ENCODE assay signal across 27 cellular contexts in genomic region chrX:80485543-80485942, GRCh38.
"Had no signal": no experiment of that assay in that cellular context is flagged by ENCODE, and none has a peak within 500 bp of the region (broad histone marks: within the 10 kb centered on the region; RNA-seq: fewer than 3 reads in every experiment).

No MANE protein-coding gene starts in this region.

- ATAC-seq: effector memory CD8-positive, alpha-beta T cell; esophagus mucosa; foreskin keratinocyte; gastroesophageal sphincter; heart left ventricle had no signal

- FAIRE-seq: colon, endometrium, endothelial cell of umbilical vein, frontal cortex had no signal

- H3K27me3 ChIP-seq: colonic mucosa, esophagus muscularis mucosa, esophagus squamous epithelium, foreskin keratinocyte, gastrocnemius medialis, gastroesophageal sphincter, heart left ventricle, hepatocyte had no signal

- H3K4me1 ChIP-seq: colonic mucosa, esophagus muscularis mucosa, esophagus squamous epithelium, foreskin keratinocyte, gastrocnemius medialis, gastroesophageal sphincter, heart left ventricle had no signal

- H3K4me3 ChIP-seq: colonic mucosa, coronary artery, dorsolateral prefrontal cortex, esophagus muscularis mucosa, esophagus squamous epithelium, gastrocnemius medialis, gastroesophageal sphincter, heart left ventricle, hepatocyte had no signal

- DNase-seq: colonic mucosa; cortex of kidney; dermis blood vessel endothelial cell; dorsolateral prefrontal cortex; effector CD4-positive, alpha-beta T cell; effector CD8-positive, alpha-beta T cell; effector memory CD4-positive, alpha-beta T cell; effector memory CD8-positive, alpha-beta T cell; endodermal cell; erythroblast; esophagus squamous epithelium; foreskin fibroblast; foreskin keratinocyte; foreskin melanocyte; head of caudate nucleus; heart left ventricle had no signal

- H3K27ac ChIP-seq: colonic mucosa, coronary artery, dorsolateral prefrontal cortex, epithelial cell of prostate, esophagus muscularis mucosa, esophagus squamous epithelium, foreskin keratinocyte, gastrocnemius medialis, gastroesophageal sphincter, heart left ventricle, hepatocyte had no signal

- H3K4me2 ChIP-seq: hepatocyte had no signal

- H3K9me3 ChIP-seq: colonic mucosa, gastrocnemius medialis, gastroesophageal sphincter had no signal

- H2AFZ ChIP-seq: hepatocyte had no signal

- H3K36me3 ChIP-seq: colonic mucosa, esophagus muscularis mucosa, esophagus squamous epithelium, gastrocnemius medialis, gastroesophageal sphincter, heart left ventricle had no signal

- H3K79me2 ChIP-seq: hepatocyte had no signal
